ENCODE assay signal across 1 cellular context in genomic region chr17:7307686-7308624, GRCh38.
TF ChIP-seq lines count a peak whose summit lies in the region.

No MANE protein-coding gene starts in this region.

TF ChIP-seq in HepG2, 621 proteins besides CTCF, POLR2A, EP300 and RAD21 (continued from another document and continues in another):
- TF ChIP-seq POGK (CRISPR knock-in tag; conservative IDR thresholded peaks at IDR 0.05) (no peak), JUN (CRISPR knock-in tag; IDR thresholded peaks at IDR 0.05) (no peak), ATF6 (CRISPR knock-in tag; conservative IDR thresholded peaks at IDR 0.05) (no peak), NR1H2 (CRISPR knock-in tag; IDR thresholded peaks at IDR 0.05; ENCODE audit: borderline replicate concordance, low read depth) (peak; percentile 41; the same call in 1 of the 2 replicates), ESRRA (CRISPR knock-in tag; IDR thresholded peaks at IDR 0.05; ENCODE audit: low read depth) (no peak), PHF21A (CRISPR knock-in tag; IDR thresholded peaks at IDR 0.05) (no peak), NCOR1 (IDR thresholded peaks at IDR 0.05; ENCODE audit: borderline replicate concordance, low read length) (no peak), ZBTB26 (CRISPR knock-in tag; IDR thresholded peaks at IDR 0.05; ENCODE audit: borderline replicate concordance) (no peak), KMT2A (CRISPR knock-in tag; IDR thresholded peaks at IDR 0.05) (no peak), IKZF4 (CRISPR knock-in tag; IDR thresholded peaks at IDR 0.05; ENCODE audit: borderline replicate concordance, low read depth, not compliant biosample characterization) (peak; percentile 55), HHEX (CRISPR knock-in tag; IDR thresholded peaks at IDR 0.05) (no peak), ZNF251 (CRISPR knock-in tag; IDR thresholded peaks at IDR 0.05) (no peak), DMTF1 (CRISPR knock-in tag; IDR thresholded peaks at IDR 0.05) (no peak), RNF2 (conservative IDR thresholded peaks at IDR 0.05; ENCODE audit: low read depth) (no peak), SOX13 (IDR thresholded peaks at IDR 0.05) (no peak), SOX13 (CRISPR knock-in tag; conservative IDR thresholded peaks at IDR 0.05 in 1 of 2, IDR thresholded peaks at IDR 0.05 in 1 of 2) (0 out of 4 replicates have a peak, but pooled peaks of 1 of the 2 experiments have one; percentile 8), ZNF329 (CRISPR knock-in tag; IDR thresholded peaks at IDR 0.05; ENCODE audit: low read depth) (no peak), HES4 (CRISPR knock-in tag; IDR thresholded peaks at IDR 0.05; ENCODE audit: borderline replicate concordance) (no peak), ZNF280D (CRISPR knock-in tag; IDR thresholded peaks at IDR 0.05) (no peak), ZNF225 (CRISPR knock-in tag; IDR thresholded peaks at IDR 0.05) (no peak), ZMAT3 (CRISPR knock-in tag; conservative IDR thresholded peaks at IDR 0.05) (no peak; the same call in 1 of the 2 replicates), FOXO1 (CRISPR knock-in tag; IDR thresholded peaks at IDR 0.05) (no peak), TAF15 (IDR thresholded peaks at IDR 0.05; ENCODE audit: low read depth, low read length, poor library complexity, severe bottlenecking) (no peak), KLF16 (CRISPR knock-in tag; IDR thresholded peaks at IDR 0.05) (no peak), ZBTB7A (CRISPR knock-in tag; IDR thresholded peaks at IDR 0.05) (no peak), ZNF12 (CRISPR knock-in tag; IDR thresholded peaks at IDR 0.05) (no peak), ARID5B (CRISPR knock-in tag; IDR thresholded peaks at IDR 0.05) (no peak), ZNF577 (CRISPR knock-in tag; IDR thresholded peaks at IDR 0.05; ENCODE audit: borderline replicate concordance, low read depth) (no peak), HMG20B (CRISPR knock-in tag; conservative IDR thresholded peaks at IDR 0.05) (no peak), RBAK (CRISPR knock-in tag; IDR thresholded peaks at IDR 0.05) (no peak), PHF5A (CRISPR knock-in tag; IDR thresholded peaks at IDR 0.05; ENCODE audit: low read depth, unreplicated experiment) (no peak), ZNF292 (CRISPR knock-in tag; IDR thresholded peaks at IDR 0.05; ENCODE audit: borderline replicate concordance, low read depth) (no peak), MAFK (conservative IDR thresholded peaks at IDR 0.05 in 1 of 2, IDR thresholded peaks at IDR 0.05 in 1 of 2; ENCODE audit: low read length in 2 of 2) (no peak), RORA (CRISPR knock-in tag; IDR thresholded peaks at IDR 0.05) (no peak), ZBTB42 (CRISPR knock-in tag; IDR thresholded peaks at IDR 0.05) (0 out of 2 replicates have a peak, but pooled peaks have one; percentile 23), ZNF441 (CRISPR knock-in tag; IDR thresholded peaks at IDR 0.05; ENCODE audit: borderline replicate concordance) (peak; percentile 65), ARID3A (IDR thresholded peaks at IDR 0.05; ENCODE audit: low read depth, low read length) (no peak), ZNF652 (CRISPR knock-in tag; IDR thresholded peaks at IDR 0.05; ENCODE audit: borderline replicate concordance, low read depth) (no peak), RFX5 (IDR thresholded peaks at IDR 0.05; ENCODE audit: low read depth, low read length) (no peak), CBFB (CRISPR knock-in tag; IDR thresholded peaks at IDR 0.05) (no peak), JDP2 (CRISPR knock-in tag; IDR thresholded peaks at IDR 0.05; ENCODE audit: borderline replicate concordance) (no peak; the same call in 1 of the 2 replicates), ZBTB21 (CRISPR knock-in tag; IDR thresholded peaks at IDR 0.05) (no peak), HNF1B (CRISPR knock-in tag; IDR thresholded peaks at IDR 0.05) (no peak), ATF5 (CRISPR knock-in tag; IDR thresholded peaks at IDR 0.05; ENCODE audit: low read depth) (0 out of 2 replicates have a peak, but pooled peaks have one; percentile 59), SNAPC5 (CRISPR knock-in tag; IDR thresholded peaks at IDR 0.05; ENCODE audit: borderline replicate concordance) (no peak)
